In genomic region chr12:88242161-88242925, GRCh38 we compare ENCODE assay signal across 8 cellular contexts.
DNase-seq lines count a peak whose midpoint lies in the region; ATAC-seq and TF ChIP-seq lines count a peak whose summit lies in the region.

No MANE protein-coding gene starts in this region.

- H3K9me3 ChIP-seq in RWPE2 (ENCODE audit: severe bottlenecking), result no peaks in the 10 kb centered on the region

- no peak for TF ChIP-seq CTCF in RWPE2 (IDR thresholded peaks at IDR 0.05; ENCODE audit: poor library complexity, severe bottlenecking)
- TF ChIP-seq CTCF in foreskin fibroblast (IDR thresholded peaks at IDR 0.05; ENCODE audit: low read depth, low read length), result no peak

- DNase-seq in stimulated activated CD4-positive, alpha-beta T cell treated with anti-CD3 and anti-CD28 coated beads, Interleukin-4, amount 100 ng/mL, for 24 hours, result peak; percentile 27
- no peak for DNase-seq in stimulated activated CD4-positive, alpha-beta T cell treated with anti-CD3 and anti-CD28 coated beads, Interleukin-4, amount 100 ng/mL, for 1 hour
- DNase-seq in RWPE2 (ENCODE audit: low spot score), result no peak
- DNase-seq in foreskin fibroblast, result peak; percentile 97 to 98
- no peak for DNase-seq in HuH-7 (ENCODE audit: low spot score)
- no peak for DNase-seq in GOT3 (lab: John Stamatoyannopoulos, UW)
- DNase-seq in NCI-H187 treated with DMSO at 0.1 percent for 48 hours (lab: John Stamatoyannopoulos, UW), result no peak
- no peak for DNase-seq in pons (ENCODE audit: low spot score)

- no peaks in the 10 kb centered on the region for H3K36me3 ChIP-seq in RWPE2 (ENCODE audit: low read depth)

- H3K27me3 ChIP-seq in RWPE2 (ENCODE audit: insufficient read depth, poor library complexity, severe bottlenecking), result no peaks in the 10 kb centered on the region

- peaks cover 26% of the 10 kb centered on the region for H3K4me1 ChIP-seq in RWPE2 (ENCODE audit: insufficient read depth, poor library complexity, severe bottlenecking)

- peak; percentile 90 for ATAC-seq in RWPE2 (ENCODE audit: low read depth)

- no peak overlapping the region for H3K4me3 ChIP-seq in RWPE2 (ENCODE audit: severe bottlenecking)
- H3K4me3 ChIP-seq in foreskin fibroblast (ENCODE audit: low read depth in 1 of 2, low read length in 2 of 2), result no peak overlapping the region

- H3K27ac ChIP-seq in RWPE2 (ENCODE audit: poor library complexity, severe bottlenecking), result peak overlapping the region; percentile 55

Comparison
In these comparisons a context has a peak if more than half of its experiments do, and no peak if none do; other contexts are left out.
1. DNase-seq: peak in stimulated activated CD4-positive, alpha-beta T cell treated with anti-CD3 and anti-CD28 coated beads, Interleukin-4, amount 100 ng/mL, for 24 hours (single experiment) and foreskin fibroblast (2 of 2); none in stimulated activated CD4-positive, alpha-beta T cell treated with anti-CD3 and anti-CD28 coated beads, Interleukin-4, amount 100 ng/mL, for 1 hour (single experiment), RWPE2 (single experiment), HuH-7 (single experiment), GOT3 (single experiment), NCI-H187 treated with DMSO at 0.1 percent for 48 hours (single experiment) and pons (single experiment).